Comparison of ENCODE assay signal across 17 cellular contexts in the genomic region with DNA sequence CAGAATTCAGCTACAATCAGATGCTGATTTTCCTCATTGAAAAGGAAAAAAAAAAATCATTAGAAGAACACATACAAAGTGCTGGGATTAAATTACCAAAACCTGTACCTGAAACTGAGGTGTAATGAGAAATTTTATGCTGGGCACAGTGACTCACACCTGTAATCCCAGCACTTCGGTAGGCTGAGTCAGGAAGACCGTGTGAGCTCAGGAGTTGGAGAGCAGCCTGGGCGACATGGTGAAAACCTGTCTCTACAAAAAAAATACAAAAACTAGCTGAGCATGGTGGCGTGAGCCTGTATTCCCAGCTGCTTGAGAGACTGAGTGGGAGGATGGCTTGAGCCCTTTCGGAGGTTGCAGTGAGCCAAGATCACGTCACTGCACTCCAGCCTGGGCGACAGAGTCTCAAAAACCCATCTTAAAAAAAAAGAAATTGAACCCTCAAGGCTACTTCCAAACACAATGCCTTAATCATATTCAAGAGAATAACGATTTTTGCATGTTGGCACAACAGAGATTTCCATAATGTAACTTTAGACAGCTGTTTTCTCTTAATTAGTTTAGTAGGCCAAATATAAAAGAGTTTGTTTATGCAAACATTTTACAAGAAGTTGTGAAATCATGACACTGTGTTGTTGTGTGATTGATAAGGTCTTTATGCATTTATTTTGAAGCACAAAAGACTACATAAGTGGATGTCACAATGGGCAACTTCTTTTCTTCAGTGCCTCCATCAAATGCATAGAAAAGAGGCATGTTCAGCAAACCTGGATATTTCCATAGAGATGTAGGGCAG.
"Had no signal": no experiment of that assay in that cellular context is flagged by ENCODE, and none has a peak within 500 bp of the region (broad histone marks: within the 10 kb centered on the region; RNA-seq: fewer than 3 reads in every experiment).

No MANE protein-coding gene starts in this region.

- H3K9me3 ChIP-seq: colonic mucosa, left lung, ovary, right lobe of liver, suprapubic skin had no signal

- H3K4me1 ChIP-seq: colonic mucosa, left lung, neural progenitor cell, right lobe of liver, suprapubic skin had no signal

- H3K27ac ChIP-seq: colonic mucosa, left lung, neural progenitor cell, ovary, right lobe of liver, suprapubic skin, VCaP had no signal

- H3K4me2 ChIP-seq: neural progenitor cell had no signal

- H3K4me3 ChIP-seq: colonic mucosa, left lung, neural progenitor cell, ovary, right lobe of liver, suprapubic skin had no signal

- H3K36me3 ChIP-seq: colonic mucosa, left lung, neural progenitor cell, ovary, right lobe of liver, suprapubic skin had no signal

- DNase-seq: activated CD4-positive, alpha-beta T cell treated with anti-CD3 and anti-CD28 coated beads for 1 hour; activated CD4-positive, alpha-beta T cell treated with anti-CD3 and anti-CD28 coated beads, Interleukin-2, amount 50 U/mL, for 4 hours; activated naive CD4-positive, alpha-beta T cell treated with anti-CD3 and anti-CD28 coated beads, Interleukin-2, amount 50 U/mL, for 16 hours; activated T-cell treated with anti-CD3 and anti-CD28 coated beads, Interleukin-2, amount 50 U/mL, for 1 hour; central memory CD4-positive, alpha-beta T cell; colonic mucosa; effector CD4-positive, alpha-beta T cell; hippocampal formation; kidney; left lung; naive B cell; ovary; right lobe of liver; trophoblast cell had no signal

- H3K9ac ChIP-seq: neural progenitor cell had no signal

- H3K27me3 ChIP-seq: colonic mucosa, ovary, right lobe of liver had no signal

- H2AFZ ChIP-seq: neural progenitor cell had no signal
